ENCODE assay signal across 30 cellular contexts in the genomic region with DNA sequence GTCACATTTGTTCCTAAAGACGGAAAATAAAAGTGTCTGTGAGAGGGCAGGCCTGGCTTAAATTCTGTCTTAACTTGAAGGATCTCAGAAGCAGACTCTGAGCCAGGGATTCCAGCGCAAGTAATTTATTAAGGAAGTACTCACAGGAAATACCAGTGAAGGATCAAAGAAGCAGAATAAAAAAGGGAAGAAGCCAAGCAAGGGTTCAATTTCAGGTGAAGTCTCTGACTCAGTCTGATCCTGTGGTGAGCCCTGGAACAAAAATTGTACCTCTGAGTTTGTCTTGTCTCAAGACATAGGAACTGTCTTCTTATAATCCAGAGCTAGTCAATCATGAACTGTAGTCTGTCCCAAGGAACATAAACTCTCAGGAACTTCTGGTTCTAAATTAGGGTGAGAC. TPM values are rescaled to one million over a fixed set of nuclear protein-coding genes. Genes with fewer than 3 reads are reported as not detected.
DNase-seq lines count a peak whose midpoint lies in the region; ATAC-seq and TF ChIP-seq lines count a peak whose summit lies in the region.
"Had no signal": no experiment of that assay in that cellular context is flagged by ENCODE, and none has a peak within 500 bp of the region (broad histone marks: within the 10 kb centered on the region; RNA-seq: fewer than 3 reads in every experiment).

No MANE protein-coding gene starts in this region.

- no peak overlapping the region for H3K4me3 Mint-ChIP-seq in activated naive CD4-positive, alpha-beta T cell treated with anti-CD3 and anti-CD28 coated beads for 36 hours
- H3K4me3 Mint-ChIP-seq: activated CD8-positive, alpha-beta T cell treated with anti-CD3 and anti-CD28 coated beads for 36 hours; activated naive CD8-positive, alpha-beta T cell treated with anti-CD3 and anti-CD28 coated beads, Interleukin-2, amount 50 U/mL, for 24 hours; CD4-positive, alpha-beta memory T cell; HFFc6; IgD-negative memory B cell; natural killer cell had no signal

- no peak for ATAC-seq in HG03354 (IDR thresholded peaks at IDR 0.05; ENCODE audit: poor library complexity, severe bottlenecking, unreplicated experiment)
- ATAC-seq: activated CD4-positive, CD25-positive, alpha-beta regulatory T cell treated with anti-CD3 and anti-CD28 coated beads, Interleukin-2, amount 50 U/mL, for 24 hours; activated CD8-positive, alpha-beta T cell treated with anti-CD3 and anti-CD28 coated beads for 36 hours; activated naive CD8-positive, alpha-beta T cell treated with anti-CD3 and anti-CD28 coated beads, Interleukin-2, amount 50 U/mL, for 24 hours; natural killer cell had no signal

- CTCF ChIA-PET in activated naive CD4-positive, alpha-beta T cell treated with anti-CD3 and anti-CD28 coated beads for 36 hours (lab: Charles Lee), result no interaction called here

- DNase-seq in A172 (ENCODE audit: low spot score), result peak; percentile 40
- peak; percentile 16 for DNase-seq in KBM-7
- peak; percentile 37 for DNase-seq in choroid plexus epithelial cell (ENCODE audit: low read depth)
- peak; percentile 7 for DNase-seq in iris pigment epithelial cell (ENCODE audit: low read depth)
- no peak for DNase-seq in caudate nucleus (lab: John Stamatoyannopoulos, UW)
- no peak for DNase-seq in NCI-H1105 (lab: John Stamatoyannopoulos, UW)
- no peak for DNase-seq in activated naive CD4-positive, alpha-beta T cell treated with anti-CD3 and anti-CD28 coated beads for 36 hours
- DNase-seq: activated CD8-positive, alpha-beta T cell treated with anti-CD3 and anti-CD28 coated beads for 36 hours; activated gamma-delta T cell; activated naive CD8-positive, alpha-beta T cell treated with anti-CD3 and anti-CD28 coated beads, Interleukin-2, amount 50 U/mL, for 24 hours; AML-193; CD4-positive, alpha-beta memory T cell; colonic mucosa; DMS153; glutamatergic neuron; HFFc6; left ventricle myocardium inferior; natural killer cell; NCI-H1417 treated with DMSO at 0.1 percent for 48 hours; NCI-H446 treated with DMSO at 0.1 percent for 48 hours; retina; SHP77; small intestine; stimulated activated CD4-positive, alpha-beta T cell treated with anti-CD3 and anti-CD28 coated beads, Interleukin-1b, Interleukin-23, amount 100 ng/mL, for 48 hours; trophoblast cell had no signal

- intact Hi-C loops in activated naive CD4-positive, alpha-beta T cell treated with anti-CD3 and anti-CD28 coated beads for 36 hours (cut with micrococcal nuclease), result no loop called here

- no peak for TF ChIP-seq CTCF in choroid plexus epithelial cell (conservative IDR thresholded peaks at IDR 0.05; ENCODE audit: low read depth, low read length)

- no peak overlapping the region for H3K4me3 ChIP-seq in choroid plexus epithelial cell (ENCODE audit: low read depth, low read length)
- H3K4me3 ChIP-seq: colonic mucosa, left ventricle myocardium inferior had no signal

- peaks cover 6% of the 10 kb centered on the region for H3K9me3 Mint-ChIP-seq in activated naive CD4-positive, alpha-beta T cell treated with anti-CD3 and anti-CD28 coated beads for 36 hours

- no peaks in the 10 kb centered on the region for H3K4me1 Mint-ChIP-seq in activated naive CD4-positive, alpha-beta T cell treated with anti-CD3 and anti-CD28 coated beads for 36 hours (ENCODE audit: low read depth)
- H3K4me1 Mint-ChIP-seq: activated naive CD8-positive, alpha-beta T cell treated with anti-CD3 and anti-CD28 coated beads, Interleukin-2, amount 50 U/mL, for 24 hours; CD4-positive, alpha-beta memory T cell; IgD-negative memory B cell; natural killer cell had no signal

- H3K36me3 Mint-ChIP-seq in activated naive CD4-positive, alpha-beta T cell treated with anti-CD3 and anti-CD28 coated beads for 36 hours (ENCODE audit: low read depth), result no peaks in the 10 kb centered on the region
- H3K36me3 Mint-ChIP-seq: CD4-positive, alpha-beta memory T cell; IgD-negative memory B cell; natural killer cell had no signal

- no peak overlapping the region for H3K27ac ChIP-seq in caudate nucleus (ENCODE audit: low read depth, low read length)
- H3K27ac ChIP-seq: colonic mucosa, left ventricle myocardium inferior had no signal

- H3K27ac Mint-ChIP-seq in activated naive CD4-positive, alpha-beta T cell treated with anti-CD3 and anti-CD28 coated beads for 36 hours, result no peak overlapping the region
- H3K27ac Mint-ChIP-seq: activated CD8-positive, alpha-beta T cell treated with anti-CD3 and anti-CD28 coated beads for 36 hours; activated naive CD8-positive, alpha-beta T cell treated with anti-CD3 and anti-CD28 coated beads, Interleukin-2, amount 50 U/mL, for 24 hours; CD4-positive, alpha-beta memory T cell; HFFc6; IgD-negative memory B cell; natural killer cell had no signal

- in situ Hi-C loops in KBM-7 (cut with MboI; ENCODE audit: low pct_unique_long_range_greater_than_20kb, low sequenced_read_pairs), result no loop called here

- no peaks in the 10 kb centered on the region for H3K27me3 Mint-ChIP-seq in activated naive CD4-positive, alpha-beta T cell treated with anti-CD3 and anti-CD28 coated beads for 36 hours (ENCODE audit: low read depth)
- H3K27me3 Mint-ChIP-seq: activated CD8-positive, alpha-beta T cell treated with anti-CD3 and anti-CD28 coated beads for 36 hours; activated naive CD8-positive, alpha-beta T cell treated with anti-CD3 and anti-CD28 coated beads, Interleukin-2, amount 50 U/mL, for 24 hours; CD4-positive, alpha-beta memory T cell; IgD-negative memory B cell had no signal

RNA-seq across cellular contexts. Expression of a gene that starts 52.3 kb away (rescaled TPM):
- total RNA-seq in A172 (2014; rRNA removed; shearing (Covaris generic)), result 14.9 and 15.5 TPM in 2 replicates
- not detected for total RNA-seq in activated naive CD4-positive, alpha-beta T cell treated with anti-CD3 and anti-CD28 coated beads for 36 hours
- total RNA-seq: activated CD8-positive, alpha-beta T cell treated with anti-CD3 and anti-CD28 coated beads for 36 hours; CD4-positive, alpha-beta memory T cell; HFFc6; natural killer cell; OCI-LY7; osteocyte had no signal

Comparison
In these comparisons a context has a peak if more than half of its experiments do, and no peak if none do; other contexts are left out.
1. DNase-seq: peak in A172 (single experiment), KBM-7 (single experiment), choroid plexus epithelial cell (single experiment) and iris pigment epithelial cell (single experiment); none in caudate nucleus (0 of 61), NCI-H1105 (single experiment) and activated naive CD4-positive, alpha-beta T cell treated with anti-CD3 and anti-CD28 coated beads for 36 hours (single experiment).
2. RNA of a gene that starts 52.3 kb away (total RNA-seq): 14.9 to 15.5 TPM in A172; not detected in activated naive CD4-positive, alpha-beta T cell treated with anti-CD3 and anti-CD28 coated beads for 36 hours; every median in the first group is over 10 times any median in the second.